In the genomic region with DNA sequence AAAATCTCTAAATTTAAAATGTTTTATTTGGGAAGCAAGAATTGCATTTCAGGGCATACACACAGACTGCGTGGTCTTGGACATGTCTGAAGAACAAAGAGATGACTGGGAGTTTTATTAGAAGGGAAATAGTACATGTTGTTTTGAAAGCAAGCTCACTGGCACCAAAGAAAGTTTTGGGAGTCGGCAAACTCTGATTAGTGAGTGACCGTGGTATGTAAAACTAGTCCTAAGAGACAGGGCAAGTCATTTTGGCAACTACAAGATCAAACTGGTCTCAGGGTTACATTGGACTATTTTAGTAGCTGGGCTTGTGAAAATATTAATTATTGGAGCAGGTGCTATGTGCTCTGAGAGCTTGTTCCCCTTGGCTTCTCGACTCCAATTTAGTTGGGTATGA, we compare ENCODE assay signal across 16 cellular contexts.
"Had no signal": no experiment of that assay in that cellular context is flagged by ENCODE, and none has a peak within 500 bp of the region (broad histone marks: within the 10 kb centered on the region; RNA-seq: fewer than 3 reads in every experiment).

No MANE protein-coding gene starts in this region.

- H3K4me3 Mint-ChIP-seq: activated naive CD4-positive, alpha-beta T cell treated with anti-CD3 and anti-CD28 coated beads for 36 hours; activated T-helper 1 cell treated with anti-CD3 and anti-CD28 coated beads, Interleukin-12 subunit alpha, Interleukin-12 subunit beta, Interleukin-2, Interleukin-4 antibody, amounts not matched to agents 30 ng/mL and 10 ng/mL and 1 ng/mL, durations not matched to agents 14 hours and 24 hours and 36 hours; stimulated activated naive CD8-positive, alpha-beta T cell treated with anti-CD3 and anti-CD28 coated beads, Interleukin-15, Interleukin-2, amounts not matched to agents 100 ng/mL and 50 ng/mL, for 24 hours had no signal

- ATAC-seq: left colon had no signal

- H3K4me3 ChIP-seq: esophagus muscularis mucosa, sigmoid colon, testis had no signal

- H3K36me3 ChIP-seq: brain microvascular endothelial cell had no signal

- H3K4me1 ChIP-seq: sigmoid colon, testis had no signal

- H3K9me3 ChIP-seq: esophagus muscularis mucosa, sigmoid colon, testis had no signal

- DNase-seq: activated CD4-positive, alpha-beta T cell treated with anti-CD3 and anti-CD28 coated beads, Interleukin-2, amount 50 U/mL, for 1 hour; activated CD4-positive, CD25-positive, alpha-beta regulatory T cell; activated naive CD4-positive, alpha-beta T cell treated with anti-CD3 and anti-CD28 coated beads for 36 hours; amygdala; brain microvascular endothelial cell; foreskin fibroblast; glutamatergic neuron; left colon; mammary epithelial cell; sigmoid colon; stimulated activated CD4-positive, alpha-beta T cell treated with anti-CD3 and anti-CD28 coated beads, Interleukin-2, amount 100 ng/mL, for 48 hours; T-helper 2 cell; testis had no signal

- H3K27me3 Mint-ChIP-seq: stimulated activated naive CD8-positive, alpha-beta T cell treated with anti-CD3 and anti-CD28 coated beads, Interleukin-15, Interleukin-2, amounts not matched to agents 100 ng/mL and 50 ng/mL, for 24 hours had no signal

- H3K27me3 ChIP-seq: brain microvascular endothelial cell, esophagus muscularis mucosa, sigmoid colon, testis had no signal

- H3K27ac ChIP-seq: brain microvascular endothelial cell, esophagus muscularis mucosa, sigmoid colon, testis had no signal

- H3K9me3 Mint-ChIP-seq: activated naive CD4-positive, alpha-beta T cell treated with anti-CD3 and anti-CD28 coated beads for 36 hours; activated T-helper 1 cell treated with anti-CD3 and anti-CD28 coated beads, Interleukin-12 subunit alpha, Interleukin-12 subunit beta, Interleukin-2, Interleukin-4 antibody, amounts not matched to agents 30 ng/mL and 10 ng/mL and 1 ng/mL, durations not matched to agents 14 hours and 24 hours and 36 hours; stimulated activated naive CD8-positive, alpha-beta T cell treated with anti-CD3 and anti-CD28 coated beads, Interleukin-15, Interleukin-2, amounts not matched to agents 100 ng/mL and 50 ng/mL, for 24 hours had no signal

- H3K27ac Mint-ChIP-seq: activated naive CD4-positive, alpha-beta T cell treated with anti-CD3 and anti-CD28 coated beads for 36 hours; activated T-helper 1 cell treated with anti-CD3 and anti-CD28 coated beads, Interleukin-12 subunit alpha, Interleukin-12 subunit beta, Interleukin-2, Interleukin-4 antibody, amounts not matched to agents 30 ng/mL and 10 ng/mL and 1 ng/mL, durations not matched to agents 14 hours and 24 hours and 36 hours had no signal
